In genomic region chr5:122313001-122313402, GRCh38 we compare ENCODE assay signal across 9 cellular contexts. TPM values are rescaled to one million over a fixed set of nuclear protein-coding genes. Genes with fewer than 3 reads are reported as not detected.
DNase-seq lines count a peak whose midpoint lies in the region; ATAC-seq and TF ChIP-seq lines count a peak whose summit lies in the region.
"Had no signal": no experiment of that assay in that cellular context is flagged by ENCODE, and none has a peak within 500 bp of the region (broad histone marks: within the 10 kb centered on the region; RNA-seq: fewer than 3 reads in every experiment).

No MANE protein-coding gene starts in this region.

- no peaks in the 10 kb centered on the region for H3K4me1 ChIP-seq in foreskin keratinocyte

- CTCF ChIA-PET in CD4-positive, alpha-beta T cell (lab: Charles Lee) = no interaction called here
- CTCF ChIA-PET in activated CD4-positive, alpha-beta T cell treated with anti-CD3 and anti-CD28 coated beads for 36 hours (lab: Charles Lee) = no interaction called here

- no peaks in the 10 kb centered on the region for H3K36me3 Mint-ChIP-seq in CD4-positive, alpha-beta T cell (ENCODE audit: low read depth)
- H3K36me3 Mint-ChIP-seq in activated CD4-positive, alpha-beta T cell treated with anti-CD3 and anti-CD28 coated beads for 36 hours (ENCODE audit: low read depth) = no peaks in the 10 kb centered on the region

- H3K9me3 ChIP-seq in CD4-positive, alpha-beta T cell (ENCODE audit: control insufficient read depth, low read length) = no peaks in the 10 kb centered on the region

- TF ChIP-seq CTCF in CD4-positive, alpha-beta T cell (IDR thresholded peaks at IDR 0.05) = no peak
- TF ChIP-seq CTCF in foreskin keratinocyte (conservative IDR thresholded peaks at IDR 0.05) (no peak), omental fat pad (IDR thresholded peaks at IDR 0.05) (no peak)

- H3K27me3 ChIP-seq in CD4-positive, alpha-beta T cell (ENCODE audit: control insufficient read depth, insufficient read depth, low read length) = peaks cover 56% of the 10 kb centered on the region
- H3K27me3 ChIP-seq in foreskin keratinocyte = peaks cover 37% of the 10 kb centered on the region

- peaks cover 60% of the 10 kb centered on the region for H3K27me3 Mint-ChIP-seq in CD4-positive, alpha-beta T cell
- H3K27me3 Mint-ChIP-seq in activated CD4-positive, alpha-beta T cell treated with anti-CD3 and anti-CD28 coated beads for 36 hours = peaks cover 50% of the 10 kb centered on the region

- peaks cover 8% of the 10 kb centered on the region for H3K4me1 Mint-ChIP-seq in CD4-positive, alpha-beta T cell (ENCODE audit: low read depth)
- H3K4me1 Mint-ChIP-seq in activated CD4-positive, alpha-beta T cell treated with anti-CD3 and anti-CD28 coated beads for 36 hours = peaks cover 5% of the 10 kb centered on the region

- intact Hi-C loops in CD4-positive, alpha-beta T cell (cut with DNase I, micrococcal nuclease) = no loop called here
- intact Hi-C loops in activated CD4-positive, alpha-beta T cell treated with anti-CD3 and anti-CD28 coated beads for 36 hours (cut with DNase I, micrococcal nuclease) = loop anchor here in 1 of 2 experiments (10.0 kb wide), 1 partner anchor 782 kb away; no protein-coding TSS in a partner anchor

- DNase-seq in CD4-positive, alpha-beta T cell = no peak
- DNase-seq in RPMI8226 (peak; percentile 72), foreskin keratinocyte (peak in 1 of 2 donors; percentile 40), omental fat pad (ENCODE audit: low spot score) (no peak)
- DNase-seq in stimulated activated CD8-positive, alpha-beta memory T cell treated with anti-CD3 and anti-CD28 coated beads, Interleukin-4, amount 100 ng/mL, for 48 hours = no peak
- no peak for DNase-seq in activated CD4-positive, alpha-beta T cell treated with anti-CD3 and anti-CD28 coated beads for 36 hours
- DNase-seq in central memory CD4-positive, alpha-beta T cell = no peak
- DNase-seq in activated CD4-positive, CD25-positive, alpha-beta regulatory T cell (lab: John Stamatoyannopoulos, UW) = no peak
- DNase-seq: activated T-cell treated with anti-CD3 and anti-CD28 coated beads, Interleukin-2, amount 50 U/mL, for 4 hours had no signal

- H3K4me3 Mint-ChIP-seq in CD4-positive, alpha-beta T cell = peak overlapping the region; percentile 27
- H3K4me3 Mint-ChIP-seq in activated CD4-positive, alpha-beta T cell treated with anti-CD3 and anti-CD28 coated beads for 36 hours = no peak overlapping the region
- H3K4me3 Mint-ChIP-seq: activated T-cell treated with anti-CD3 and anti-CD28 coated beads, Interleukin-2, amount 50 U/mL, for 4 hours had no signal

- H3K27ac ChIP-seq in CD4-positive, alpha-beta T cell (ENCODE audit: low read depth, low read length) = no peak overlapping the region
- H3K27ac ChIP-seq in foreskin keratinocyte = no peak overlapping the region

- no peak for ATAC-seq in CD4-positive, alpha-beta T cell (ENCODE audit: poor library complexity)
- ATAC-seq in foreskin keratinocyte = peak; percentile 43
- peak; percentile 18 for ATAC-seq in omental fat pad (ENCODE audit: low FRiP score)
- ATAC-seq in activated CD4-positive, alpha-beta T cell treated with anti-CD3 and anti-CD28 coated beads for 36 hours = no peak
- ATAC-seq: activated T-cell treated with anti-CD3 and anti-CD28 coated beads, Interleukin-2, amount 50 U/mL, for 4 hours had no signal

- no peak overlapping the region for H3K27ac Mint-ChIP-seq in CD4-positive, alpha-beta T cell
- H3K27ac Mint-ChIP-seq in activated CD4-positive, alpha-beta T cell treated with anti-CD3 and anti-CD28 coated beads for 36 hours = no peak overlapping the region

- POLR2A ChIA-PET in CD4-positive, alpha-beta T cell (lab: Charles Lee) = no interaction called here
- POLR2A ChIA-PET in activated CD4-positive, alpha-beta T cell treated with anti-CD3 and anti-CD28 coated beads for 36 hours (lab: Charles Lee) = no interaction called here

- H3K9me3 Mint-ChIP-seq in CD4-positive, alpha-beta T cell = peaks cover 2% of the 10 kb centered on the region
- no peaks in the 10 kb centered on the region for H3K9me3 Mint-ChIP-seq in activated CD4-positive, alpha-beta T cell treated with anti-CD3 and anti-CD28 coated beads for 36 hours (ENCODE audit: low read depth)
- H3K9me3 Mint-ChIP-seq: activated T-cell treated with anti-CD3 and anti-CD28 coated beads, Interleukin-2, amount 50 U/mL, for 4 hours had no signal

RNA-seq across cellular contexts. Expression of gene SNCAIP, which starts 1.0 kb away (rescaled TPM):
- not detected for total RNA-seq in CD4-positive, alpha-beta T cell
- total RNA-seq in foreskin keratinocyte = 0.14 TPM in 1 of 2 replicates, not detected in the other
- polyA plus RNA-seq in foreskin keratinocyte = 0.03 TPM in 1 of 2 replicates, not detected in the other
- 10 to 100 TPM; 11.5 to 36.3 (median 15.2) TPM for total RNA-seq in omental fat pad
- not detected for total RNA-seq in activated CD4-positive, alpha-beta T cell treated with anti-CD3 and anti-CD28 coated beads for 36 hours
- total RNA-seq: activated T-cell treated with anti-CD3 and anti-CD28 coated beads, Interleukin-2, amount 50 U/mL, for 4 hours had no signal

Comparison
In these comparisons a context has a peak if more than half of its experiments do, and no peak if none do; other contexts are left out.
1. ATAC-seq: peak in foreskin keratinocyte (single experiment) and omental fat pad (single experiment); none in CD4-positive, alpha-beta T cell (single experiment) and activated CD4-positive, alpha-beta T cell treated with anti-CD3 and anti-CD28 coated beads for 36 hours (single experiment).
2. RNA of gene SNCAIP, which starts 1.0 kb away (total RNA-seq): 11.5 to 36.3 TPM in omental fat pad; 0.14 TPM in foreskin keratinocyte, not detected in CD4-positive, alpha-beta T cell and not detected in activated CD4-positive, alpha-beta T cell treated with anti-CD3 and anti-CD28 coated beads for 36 hours; every median in the first group is over 10 times any median in the second.